Comparison of ENCODE assay signal across 10 cellular contexts in genomic region chr11:47593934-47594855, GRCh38. TPM values are rescaled to one million over a fixed set of nuclear protein-coding genes. Genes with fewer than 3 reads are reported as not detected.
DNase-seq lines count a peak whose midpoint lies in the region; ATAC-seq, FAIRE-seq and TF ChIP-seq lines count a peak whose summit lies in the region.
"Had no signal": no experiment of that assay in that cellular context is flagged by ENCODE, and none has a peak within 500 bp of the region (broad histone marks: within the 10 kb centered on the region; RNA-seq: fewer than 3 reads in every experiment).

C1QTNF4 (minus strand) TSS chr11:47594411; CDS start chr11:47590810, 3,601 bp downstream.

- whole genome bisulfite sequencing in heart left ventricle, 4 donors, result 3 to 7% (median 5%) methylated on average over 26 to 48 of the region's 48 CpGs
- WGBS in mesodermal cell (ENCODE audit: insufficient coverage in 2 of 2), 2 experiments, result 4% methylated on average over 28 to 34 of the region's 48 CpGs

- no peak for TF ChIP-seq POLR2A in heart left ventricle (IDR thresholded peaks at IDR 0.05)

- H3K4me3 ChIP-seq in heart left ventricle, result peak within 1 kb of the TSS in 7 of 12 donors; percentile 12 to 44 (median 35)
- H3K4me3 ChIP-seq in choroid plexus epithelial cell (ENCODE audit: low read depth, low read length), result peak within 1 kb of the TSS; percentile 37
- H3K4me3 ChIP-seq in mesodermal cell (ENCODE audit: extremely low read depth, insufficient read depth, low read length, poor library complexity, severe bottlenecking), result peak within 1 kb of the TSS; percentile 42
- no peak within 1 kb of the TSS for H3K4me3 ChIP-seq in CD8-positive, alpha-beta memory T cell (ENCODE audit: low read length)
- no peak within 1 kb of the TSS for H3K4me3 ChIP-seq in MM.1S (ENCODE audit: low read length)

- peaks cover 0 to 30% (median 6%) of the 10 kb centered on the region in 12 donors for H3K4me1 ChIP-seq in heart left ventricle
- peaks cover 5% of the 10 kb centered on the region for H3K4me1 ChIP-seq in mesodermal cell (ENCODE audit: control insufficient read depth, insufficient read depth, low read length, poor library complexity, severe bottlenecking)
- H3K4me1 ChIP-seq in CD8-positive, alpha-beta memory T cell (ENCODE audit: insufficient read depth, low read length), result no peaks in the 10 kb centered on the region
- no peaks in the 10 kb centered on the region for H3K4me1 ChIP-seq in MM.1S (ENCODE audit: low read length)

- H3K27me3 Mint-ChIP-seq in CD8-positive, alpha-beta memory T cell, result peaks cover 29 to 35% of the 10 kb centered on the region in 2 donors

- H3K36me3 Mint-ChIP-seq in CD8-positive, alpha-beta memory T cell, result peaks cover 0 to 4% (median 1%) of the 10 kb centered on the region in 3 donors

- H3K27me3 ChIP-seq in heart left ventricle (peaks cover 0 to 46% (median 28%) of the 10 kb centered on the region in 9 donors), MM.1S (replicated peaks; ENCODE audit: insufficient read depth, low read length) (no peaks in the 10 kb centered on the region)
- H3K27me3 ChIP-seq in CD8-positive, alpha-beta memory T cell (ENCODE audit: insufficient read depth, low read length, poor library complexity, severe bottlenecking), result peaks cover 24% of the 10 kb centered on the region

- H3K9me3 ChIP-seq in heart left ventricle (no peaks in the 10 kb centered on the region), mesodermal cell (ENCODE audit: control insufficient read depth, low read length) (no peaks in the 10 kb centered on the region), MM.1S (replicated peaks; ENCODE audit: insufficient read depth, low read length) (no peaks in the 10 kb centered on the region)
- no peaks in the 10 kb centered on the region for H3K9me3 ChIP-seq in CD8-positive, alpha-beta memory T cell (ENCODE audit: low read length)

- no peak within 1 kb of the TSS for H3K9ac ChIP-seq in MM.1S (ENCODE audit: low read length)

- intact Hi-C loops in heart left ventricle (cut with DNase I), result no loop called here
- intact Hi-C loops in Right ventricle myocardium inferior (cut with DNase I), result loop anchor here (2.0 kb wide), 1 partner anchor 15 kb away; no protein-coding TSS in a partner anchor

- H3K9me2 ChIP-seq in MM.1S (replicated peaks; ENCODE audit: insufficient read depth, low read length), result no peaks in the 10 kb centered on the region

- no peaks in the 10 kb centered on the region for H4K20me1 ChIP-seq in MM.1S (ENCODE audit: insufficient read depth, low read length)

- no peak within 1 kb of the TSS for H2AFZ ChIP-seq in MM.1S (ENCODE audit: low read length)

- H3K27ac ChIP-seq in heart left ventricle, result no peak within 1 kb of the TSS
- no peak within 1 kb of the TSS for H3K27ac ChIP-seq in mesodermal cell (ENCODE audit: low read depth, low read length, severe bottlenecking)
- no peak within 1 kb of the TSS for H3K27ac ChIP-seq in CD8-positive, alpha-beta memory T cell (ENCODE audit: low read depth, low read length)
- H3K27ac ChIP-seq in MM.1S (ENCODE audit: low read length), result no peak within 1 kb of the TSS

- ATAC-seq in heart left ventricle, result no peak
- no peak for ATAC-seq in Right ventricle myocardium inferior
- ATAC-seq in HG02588 (IDR thresholded peaks at IDR 0.05; ENCODE audit: unreplicated experiment), result no peak

- no peak within 1 kb of the TSS for H3K27ac Mint-ChIP-seq in CD8-positive, alpha-beta memory T cell

- H3K9me3 Mint-ChIP-seq in CD8-positive, alpha-beta memory T cell, result no peaks in the 10 kb centered on the region
- H3K9me3 Mint-ChIP-seq: central memory CD8-positive, alpha-beta T cell had no signal

- TF ChIP-seq CTCF in heart left ventricle (IDR thresholded peaks at IDR 0.05) (no peak), choroid plexus epithelial cell (conservative IDR thresholded peaks at IDR 0.05; ENCODE audit: low read depth, low read length) (no peak), MM.1S (IDR thresholded peaks at IDR 0.05; ENCODE audit: low read length) (no peak)

- CTCF ChIA-PET in CD8-positive, alpha-beta memory T cell (lab: Charles Lee), result no interaction called here

- no peaks in the 10 kb centered on the region for H3K79me2 ChIP-seq in MM.1S (ENCODE audit: low read length)

- DNase-seq in heart left ventricle (no peak), Right ventricle myocardium inferior (ENCODE audit: missing footprints) (no peak), choroid plexus epithelial cell (ENCODE audit: low read depth) (no peak), urothelium cell line (ENCODE audit: low spot score) (peak; percentile 48), MM.1S (no peak)
- DNase-seq in CD8-positive, alpha-beta memory T cell, result no peak
- DNase-seq: NCI-H2107 had no signal

- H3K4me1 Mint-ChIP-seq in CD8-positive, alpha-beta memory T cell, result peaks cover 0 to 14% (median 2%) of the 10 kb centered on the region in 3 donors
- H3K4me1 Mint-ChIP-seq: central memory CD8-positive, alpha-beta T cell had no signal

- H3F3A ChIP-seq in MM.1S (ENCODE audit: insufficient read depth, low read length), result no peaks in the 10 kb centered on the region

- POLR2A ChIA-PET in CD8-positive, alpha-beta memory T cell (lab: Charles Lee), result no interaction called here

- H3K4me3 Mint-ChIP-seq in CD8-positive, alpha-beta memory T cell, result no peak within 1 kb of the TSS
- H3K4me3 Mint-ChIP-seq: central memory CD8-positive, alpha-beta T cell had no signal

- no peak for FAIRE-seq in urothelium cell line (lab: Jason Lieb, UNC)

- no peak within 1 kb of the TSS for H3K4me2 ChIP-seq in MM.1S (ENCODE audit: low read depth, low read length)

- H3K36me3 ChIP-seq in heart left ventricle (no peaks in the 10 kb centered on the region), mesodermal cell (ENCODE audit: control insufficient read depth, insufficient read depth, low read length) (no peaks in the 10 kb centered on the region), MM.1S (replicated peaks; ENCODE audit: insufficient read depth, low read length) (no peaks in the 10 kb centered on the region)
- no peaks in the 10 kb centered on the region for H3K36me3 ChIP-seq in CD8-positive, alpha-beta memory T cell (ENCODE audit: insufficient read depth, low read length)

RNA-seq across cellular contexts. Expression of gene C1QTNF4, which starts in this region (rescaled TPM):
- total RNA-seq in heart left ventricle, result 1 to 10 TPM in 2 of 9 donors, under 1 TPM in 6, not detected in 1; 0.23 to 1.5 (median 0.67) TPM
- under 1 TPM; 0.64 to 0.91 TPM for polyA plus RNA-seq in heart left ventricle
- total RNA-seq in Right ventricle myocardium inferior, result 0.24 TPM
- 6.3 TPM for polyA plus RNA-seq in mesodermal cell (2013, experiment 1 of 2)
- 2.7 TPM for polyA plus RNA-seq in mesodermal cell (2013, experiment 2 of 2)
- total RNA-seq in CD8-positive, alpha-beta memory T cell, result under 1 TPM in 1 of 2 experiments, not detected in 1; 0.18 TPM
- not detected for polyA plus RNA-seq in CD8-positive, alpha-beta memory T cell

Comparison
In these comparisons a context has a peak if more than half of its experiments do, and no peak if none do; other contexts are left out.
1. H3K4me3 ChIP-seq: peak in heart left ventricle (7 of 12), choroid plexus epithelial cell (single experiment) and mesodermal cell (single experiment); none in CD8-positive, alpha-beta memory T cell (single experiment) and MM.1S (single experiment).